In genomic region chr20:44208770-44209169, GRCh38 we compare ENCODE assay signal across 9 cellular contexts. TPM values are rescaled to one million over a fixed set of nuclear protein-coding genes. Genes with fewer than 3 reads are reported as not detected.
DNase-seq lines count a peak whose midpoint lies in the region; ATAC-seq and TF ChIP-seq lines count a peak whose summit lies in the region.
"Had no signal": no experiment of that assay in that cellular context is flagged by ENCODE, and none has a peak within 500 bp of the region (broad histone marks: within the 10 kb centered on the region; RNA-seq: fewer than 3 reads in every experiment).

No MANE protein-coding gene starts in this region.

- peak overlapping the region; percentile 99 for H3K4me3 Mint-ChIP-seq in T-helper 2 cell treated with Interferon-gamma antibody and Interleukin-4, amounts not matched to agents 5 μg/mL and 100 μg/mL, for 36 hours
- peak overlapping the region; percentile 93 to 100 for H3K4me3 Mint-ChIP-seq in stimulated activated naive CD8-positive, alpha-beta T cell treated with anti-CD3 and anti-CD28 coated beads, Interleukin-15, amount 100 ng/mL, for 72 hours

- peak overlapping the region; percentile 98 for H3K27ac Mint-ChIP-seq in T-helper 2 cell treated with Interferon-gamma antibody and Interleukin-4, amounts not matched to agents 5 μg/mL and 100 μg/mL, for 36 hours
- H3K27ac Mint-ChIP-seq in stimulated activated naive CD8-positive, alpha-beta T cell treated with anti-CD3 and anti-CD28 coated beads, Interleukin-15, amount 100 ng/mL, for 72 hours = peak overlapping the region in 1 of 2 donors; percentile 67

- H3K4me1 Mint-ChIP-seq in T-helper 2 cell treated with Interferon-gamma antibody and Interleukin-4, amounts not matched to agents 5 μg/mL and 100 μg/mL, for 36 hours (ENCODE audit: low read depth) = peaks cover 43% of the 10 kb centered on the region
- peaks cover 50% of the 10 kb centered on the region for H3K4me1 Mint-ChIP-seq in stimulated activated naive CD8-positive, alpha-beta T cell treated with anti-CD3 and anti-CD28 coated beads, Interleukin-15, amount 100 ng/mL, for 72 hours

- no peak for DNase-seq in T-helper 2 cell treated with Interferon-gamma antibody and Interleukin-4, amounts not matched to agents 5 μg/mL and 100 μg/mL, for 36 hours (ENCODE audit: low spot score)
- DNase-seq in T-helper 2 cell (no peak), foreskin melanocyte (peak; percentile 45), midbrain (lab: John Stamatoyannopoulos, UW) (no peak), NCI-H446 treated with DMSO at 0.1 percent for 48 hours (lab: John Stamatoyannopoulos, UW) (no peak), mucosa of gallbladder (ENCODE audit: low spot score) (no peak)
- DNase-seq in stimulated activated naive CD8-positive, alpha-beta T cell treated with anti-CD3 and anti-CD28 coated beads, Interleukin-15, amount 100 ng/mL, for 72 hours = no peak

- peak overlapping the region; percentile 99 for H3K4me3 ChIP-seq in WI38 (ENCODE audit: low read depth, low read length)

- ATAC-seq in stimulated activated naive CD8-positive, alpha-beta T cell treated with anti-CD3 and anti-CD28 coated beads, Interleukin-15, amount 100 ng/mL, for 72 hours = no peak

- peaks cover 25% of the 10 kb centered on the region for H3K36me3 Mint-ChIP-seq in T-helper 2 cell treated with Interferon-gamma antibody and Interleukin-4, amounts not matched to agents 5 μg/mL and 100 μg/mL, for 36 hours (ENCODE audit: low read depth)

- TF ChIP-seq CTCF in WI38 (IDR thresholded peaks at IDR 0.05; ENCODE audit: low read depth, low read length) = no peak

- H3K9me3 Mint-ChIP-seq in T-helper 2 cell treated with Interferon-gamma antibody and Interleukin-4, amounts not matched to agents 5 μg/mL and 100 μg/mL, for 36 hours = no peaks in the 10 kb centered on the region
- H3K9me3 Mint-ChIP-seq in stimulated activated naive CD8-positive, alpha-beta T cell treated with anti-CD3 and anti-CD28 coated beads, Interleukin-15, amount 100 ng/mL, for 72 hours = no peaks in the 10 kb centered on the region

- H3K27me3 Mint-ChIP-seq in T-helper 2 cell treated with Interferon-gamma antibody and Interleukin-4, amounts not matched to agents 5 μg/mL and 100 μg/mL, for 36 hours (ENCODE audit: low read depth) = peaks cover 2% of the 10 kb centered on the region
- H3K27me3 Mint-ChIP-seq in stimulated activated naive CD8-positive, alpha-beta T cell treated with anti-CD3 and anti-CD28 coated beads, Interleukin-15, amount 100 ng/mL, for 72 hours = no peaks in the 10 kb centered on the region

RNA-seq across cellular contexts. Expression of gene OSER1, which starts 1.8 kb away (rescaled TPM):
- total RNA-seq in mucosa of gallbladder = 34.8 TPM

RNA-seq across cellular contexts. Expression of gene JPH2, which starts 21.8 kb away (rescaled TPM):
- 48.9 TPM for total RNA-seq in mucosa of gallbladder

RNA-seq across cellular contexts. Expression of gene GDAP1L1, which starts 38.3 kb away (rescaled TPM):
- total RNA-seq in mucosa of gallbladder = not detected
- total RNA-seq: glomerular endothelial cell had no signal
